1 cellular context compared by ENCODE assay signal in genomic region chr6:21744321-21744720, GRCh38.
TF ChIP-seq lines count a peak whose summit lies in the region.

No MANE protein-coding gene starts in this region.

TF ChIP-seq in GM23338, 12 proteins besides CTCF, POLR2A, EP300 and RAD21 (continued from another document):
- TF ChIP-seq ZNF462 (CRISPR knock-in tag; IDR thresholded peaks at IDR 0.05) (no peak), POLR2AphosphoS5 (IDR thresholded peaks at IDR 0.05; ENCODE audit: low read depth) (no peak), STAT1 (IDR thresholded peaks at IDR 0.05; ENCODE audit: unreplicated experiment) (no peak), CREB1 (CRISPR knock-in tag; IDR thresholded peaks at IDR 0.05; ENCODE audit: low read depth) (no peak), ZNF331 (CRISPR knock-in tag; IDR thresholded peaks at IDR 0.05; ENCODE audit: low read depth) (no peak), JUNB (IDR thresholded peaks at IDR 0.05; ENCODE audit: unreplicated experiment) (no peak), ZNF114 (CRISPR knock-in tag; IDR thresholded peaks at IDR 0.05) (no peak)
